Comparison of ENCODE assay signal across 1 cellular context in genomic region chr2:11239718-11240462, GRCh38.
TF ChIP-seq lines count a peak whose summit lies in the region.

No MANE protein-coding gene starts in this region.

TF ChIP-seq in HepG2, 621 proteins besides CTCF, POLR2A, EP300 and RAD21 (continued from another document and continues in another):
- TF ChIP-seq ZGPAT (CRISPR knock-in tag; IDR thresholded peaks at IDR 0.05) = no peak
- TF ChIP-seq UBTF (CRISPR knock-in tag; IDR thresholded peaks at IDR 0.05) = no peak
- no peak for TF ChIP-seq ATF1 (CRISPR knock-in tag; IDR thresholded peaks at IDR 0.05)
- 0 out of 2 replicates have a peak, but pooled peaks have one; percentile 18 for TF ChIP-seq NCOA2 (CRISPR knock-in tag; IDR thresholded peaks at IDR 0.05)
- TF ChIP-seq HMG20A (CRISPR knock-in tag; IDR thresholded peaks at IDR 0.05; ENCODE audit: borderline replicate concordance) = peak; percentile 32; the same call in 1 of the 2 replicates
- no peak for TF ChIP-seq RBFOX2 (IDR thresholded peaks at IDR 0.05; ENCODE audit: low read depth, low read length)
- no peak for TF ChIP-seq LCORL (IDR thresholded peaks at IDR 0.05)
- no peak for TF ChIP-seq LCORL (CRISPR knock-in tag; IDR thresholded peaks at IDR 0.05)
- TF ChIP-seq ZKSCAN8 (CRISPR knock-in tag; IDR thresholded peaks at IDR 0.05; ENCODE audit: borderline replicate concordance) = 0 out of 2 replicates have a peak, but pooled peaks have one; percentile 23
- no peak for TF ChIP-seq ZNF101 (CRISPR knock-in tag; IDR thresholded peaks at IDR 0.05; ENCODE audit: borderline replicate concordance, low read depth)
- TF ChIP-seq TFAP4 (IDR thresholded peaks at IDR 0.05; ENCODE audit: borderline replicate concordance, low read depth) = no peak
- TF ChIP-seq TAF1 (CRISPR knock-in tag; IDR thresholded peaks at IDR 0.05) = no peak
- TF ChIP-seq HMGXB3 (CRISPR knock-in tag; IDR thresholded peaks at IDR 0.05; ENCODE audit: borderline replicate concordance) = no peak
- no peak for TF ChIP-seq NFE2L2 (IDR thresholded peaks at IDR 0.05; ENCODE audit: low read length)
- no peak for TF ChIP-seq ZNF609 (CRISPR knock-in tag; IDR thresholded peaks at IDR 0.05; ENCODE audit: borderline replicate concordance)
- TF ChIP-seq TGIF2 (CRISPR knock-in tag; IDR thresholded peaks at IDR 0.05) = no peak
- TF ChIP-seq GMEB2 (CRISPR knock-in tag; IDR thresholded peaks at IDR 0.05; ENCODE audit: low read depth) = no peak
- no peak for TF ChIP-seq POLR2AphosphoS5 (IDR thresholded peaks at IDR 0.05; ENCODE audit: low read depth, low read length)
- TF ChIP-seq SNRNP70 (IDR thresholded peaks at IDR 0.05; ENCODE audit: low read depth, low read length) = no peak
- no peak for TF ChIP-seq ZNF883 (CRISPR knock-in tag; IDR thresholded peaks at IDR 0.05; ENCODE audit: not compliant biosample characterization)
- no peak for TF ChIP-seq MAFK (conservative IDR thresholded peaks at IDR 0.05 in 1 of 2, IDR thresholded peaks at IDR 0.05 in 1 of 2; ENCODE audit: low read length in 2 of 2)
- no peak for TF ChIP-seq PAWR (CRISPR knock-in tag; IDR thresholded peaks at IDR 0.05; ENCODE audit: borderline replicate concordance)
- TF ChIP-seq KAT7 (CRISPR knock-in tag; IDR thresholded peaks at IDR 0.05; ENCODE audit: borderline replicate concordance) = no peak
- TF ChIP-seq NAIF1 (CRISPR knock-in tag; IDR thresholded peaks at IDR 0.05; ENCODE audit: borderline replicate concordance) = no peak
- TF ChIP-seq POGK (CRISPR knock-in tag; conservative IDR thresholded peaks at IDR 0.05) = no peak
- no peak for TF ChIP-seq TARDBP (CRISPR knock-in tag; IDR thresholded peaks at IDR 0.05)
- TF ChIP-seq IRF9 (CRISPR knock-in tag; IDR thresholded peaks at IDR 0.05; ENCODE audit: borderline replicate concordance) = no peak
- TF ChIP-seq ZNF30 (CRISPR knock-in tag; IDR thresholded peaks at IDR 0.05) = no peak
- no peak for TF ChIP-seq ZNF563 (CRISPR knock-in tag; IDR thresholded peaks at IDR 0.05)
- TF ChIP-seq TEF (CRISPR knock-in tag; IDR thresholded peaks at IDR 0.05) = no peak
- TF ChIP-seq TFE3 (CRISPR knock-in tag; IDR thresholded peaks at IDR 0.05) = peak; percentile 17; the same call in 1 of the 2 replicates
- no peak for TF ChIP-seq CREB1 (IDR thresholded peaks at IDR 0.05)
- TF ChIP-seq CREB1 (CRISPR knock-in tag; IDR thresholded peaks at IDR 0.05) = no peak
- no peak for TF ChIP-seq MAF1 (CRISPR knock-in tag; IDR thresholded peaks at IDR 0.05; ENCODE audit: borderline replicate concordance)
- TF ChIP-seq MTERF4 (CRISPR knock-in tag; IDR thresholded peaks at IDR 0.05) = no peak
